ENCODE assay signal across 19 cellular contexts in genomic region chr12:106178582-106178981, GRCh38. TPM values are rescaled to one million over a fixed set of nuclear protein-coding genes. Genes with fewer than 3 reads are reported as not detected.
DNase-seq lines count a peak whose midpoint lies in the region; ATAC-seq, FAIRE-seq and TF ChIP-seq lines count a peak whose summit lies in the region.
"Had no signal": no experiment of that assay in that cellular context is flagged by ENCODE, and none has a peak within 500 bp of the region (broad histone marks: within the 10 kb centered on the region; RNA-seq: fewer than 3 reads in every experiment).

No MANE protein-coding gene starts in this region.

- H3K27ac ChIP-seq in mesodermal cell (ENCODE audit: low read depth, low read length, severe bottlenecking) (peak overlapping the region; percentile 25), suprapubic skin (peak overlapping the region; percentile 28)
- H3K27ac ChIP-seq: BLaER1 treated with 17β-estradiol and CSF1 and Interleukin-3, amounts not matched to agents 10 nM and 100 nM; RWPE1 had no signal

- 67 to 68% methylated on average over 4 of the region's 6 CpGs for whole genome bisulfite sequencing in mesodermal cell (ENCODE audit: insufficient coverage in 2 of 2), 2 experiments
- WGBS in suprapubic skin: 96% methylated on average over 4 of the region's 6 CpGs

- TF ChIP-seq POLR2A in suprapubic skin (IDR thresholded peaks at IDR 0.05): no peak

- FAIRE-seq in urothelium cell line (lab: Jason Lieb, UNC): no peak
- FAIRE-seq: colon had no signal

- H3K36me3 ChIP-seq in mesodermal cell (ENCODE audit: control insufficient read depth, insufficient read depth, low read length) (no peaks in the 10 kb centered on the region), suprapubic skin (no peaks in the 10 kb centered on the region)
- H3K36me3 ChIP-seq: BLaER1 treated with 17β-estradiol and CSF1 and Interleukin-3, amounts not matched to agents 10 nM and 100 nM had no signal

- no peaks in the 10 kb centered on the region for H3K36me3 Mint-ChIP-seq in brain

- H3K27me3 Mint-ChIP-seq in brain: peaks cover 3% of the 10 kb centered on the region

- H3K4me3 ChIP-seq in mesodermal cell (ENCODE audit: extremely low read depth, insufficient read depth, low read length, poor library complexity, severe bottlenecking) (no peak overlapping the region), suprapubic skin (no peak overlapping the region)
- H3K4me3 ChIP-seq: BLaER1 treated with 17β-estradiol and CSF1 and Interleukin-3, amounts not matched to agents 10 nM and 100 nM had no signal

- no peaks in the 10 kb centered on the region for H3K27me3 ChIP-seq in suprapubic skin
- H3K27me3 ChIP-seq: BLaER1 treated with 17β-estradiol and CSF1 and Interleukin-3, amounts not matched to agents 10 nM and 100 nM had no signal

- DNase-seq in NCI-H2107 treated with DMSO at 0.1 percent for 48 hours (lab: John Stamatoyannopoulos, UW; ENCODE audit: unreplicated experiment): peak; percentile 41
- DNase-seq in NCI-H2107 (lab: John Stamatoyannopoulos, UW): no peak
- DNase-seq in suprapubic skin (ENCODE audit: low spot score in 2 of 2): no peak
- no peak for DNase-seq in SKM-1 (lab: John Stamatoyannopoulos, UW; ENCODE audit: unreplicated experiment)
- DNase-seq in urothelium cell line (ENCODE audit: low spot score): no peak
- DNase-seq: 8988T; activated CD4-positive, CD25-positive, alpha-beta regulatory T cell; amygdala; Kasumi-1; stimulated activated CD4-positive, alpha-beta T cell treated with anti-CD3 and anti-CD28 coated beads, Interleukin-1b, Interleukin-23, amount 100 ng/mL, for 48 hours; T-helper 17 cell had no signal

- H3K4me1 Mint-ChIP-seq in brain: peaks cover 20% of the 10 kb centered on the region
- H3K4me1 Mint-ChIP-seq: T-helper 17 cell had no signal

- H3K4me1 ChIP-seq in mesodermal cell (ENCODE audit: control insufficient read depth, insufficient read depth, low read length, poor library complexity, severe bottlenecking): no peaks in the 10 kb centered on the region
- peaks cover 10% of the 10 kb centered on the region for H3K4me1 ChIP-seq in suprapubic skin

- peaks cover 0 to 3% (median 0%) of the 10 kb centered on the region in 5 experiments for H3K9me3 Mint-ChIP-seq in brain
- H3K9me3 Mint-ChIP-seq: activated T-helper 2 cell treated with anti-CD3 and anti-CD28 coated beads, Interferon-gamma antibody, Interleukin-2, Interleukin-4, amounts not matched to agents 10 μg/mL and 5 μg/mL and 100 μg/mL, durations not matched to agents 14 hours and 24 hours and 36 hours had no signal

- no peak overlapping the region for H3K4me3 Mint-ChIP-seq in brain
- H3K4me3 Mint-ChIP-seq: T-helper 17 cell had no signal

- no peak for TF ChIP-seq CTCF in brain (conservative IDR thresholded peaks at IDR 0.05)
- TF ChIP-seq CTCF in suprapubic skin (IDR thresholded peaks at IDR 0.05): no peak

- H3K9me3 ChIP-seq in mesodermal cell (ENCODE audit: control insufficient read depth, low read length) (no peaks in the 10 kb centered on the region), suprapubic skin (no peaks in the 10 kb centered on the region)
- H3K9me3 ChIP-seq: BLaER1 treated with 17β-estradiol and CSF1 and Interleukin-3, amounts not matched to agents 10 nM and 100 nM had no signal

- peak overlapping the region in 3 of 5 experiments; percentile 84 to 86 (median 84) for H3K27ac Mint-ChIP-seq in brain
- H3K27ac Mint-ChIP-seq: activated T-helper 2 cell treated with anti-CD3 and anti-CD28 coated beads, Interferon-gamma antibody, Interleukin-2, Interleukin-4, amounts not matched to agents 10 μg/mL and 5 μg/mL and 100 μg/mL, durations not matched to agents 14 hours and 24 hours and 36 hours; T-helper 17 cell had no signal

- TF ChIP-seq EP300 in suprapubic skin (IDR thresholded peaks at IDR 0.05): no peak

- no peak for ATAC-seq in HG03342 (IDR thresholded peaks at IDR 0.05; ENCODE audit: unreplicated experiment)
- ATAC-seq: left lobe of liver, T-helper 17 cell had no signal

RNA-seq across cellular contexts. Expression of gene NUAK1, which starts 39.8 kb away (rescaled TPM):
- 11.5 TPM for polyA plus RNA-seq in brain (ENCODE audit: insufficient read depth, low read depth, low replicate concordance)
- 22.5 TPM for polyA plus RNA-seq in mesodermal cell (2013, experiment 1 of 2)
- polyA plus RNA-seq in mesodermal cell (2013, experiment 2 of 2): 20.5 TPM
- total RNA-seq in suprapubic skin: 10 to 100 TPM; 22.6 to 44.3 (median 38.4) TPM
